ENCODE assay signal across 29 cellular contexts in the genomic region with DNA sequence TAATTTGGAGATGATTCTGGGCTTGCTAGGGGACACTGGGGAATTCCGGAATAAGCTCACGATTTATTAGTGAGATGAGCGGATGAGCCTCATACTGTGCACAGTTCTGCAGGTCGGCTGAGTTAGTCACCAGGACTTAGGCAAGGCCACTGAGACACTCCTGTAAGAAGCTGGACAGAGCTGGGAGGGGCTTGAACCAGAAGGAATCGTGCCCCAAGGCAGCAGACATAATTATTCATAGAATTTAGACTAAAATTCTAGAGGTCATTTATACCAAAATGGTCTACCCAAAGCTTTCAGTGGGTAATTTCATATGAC.
DNase-seq lines count a peak whose midpoint lies in the region; ATAC-seq and TF ChIP-seq lines count a peak whose summit lies in the region.
"Had no signal": no experiment of that assay in that cellular context is flagged by ENCODE, and none has a peak within 500 bp of the region (broad histone marks: within the 10 kb centered on the region; RNA-seq: fewer than 3 reads in every experiment).

No MANE protein-coding gene starts in this region.

- H2AFZ ChIP-seq in MM.1S (ENCODE audit: low read length), result no peak overlapping the region

- no peaks in the 10 kb centered on the region for H3K27me3 ChIP-seq in breast epithelium
- no peaks in the 10 kb centered on the region for H3K27me3 ChIP-seq in MM.1S (replicated peaks; ENCODE audit: insufficient read depth, low read length)
- H3K27me3 ChIP-seq: heart left ventricle, left lung, pancreas, right atrium auricular region had no signal

- H3F3A ChIP-seq in MM.1S (ENCODE audit: insufficient read depth, low read length), result no peaks in the 10 kb centered on the region

- no peak overlapping the region for H3K4me3 Mint-ChIP-seq in MCF 10A (ENCODE audit: unreplicated experiment)
- no peak overlapping the region for H3K4me3 Mint-ChIP-seq in mesothelial cell of epicardium
- H3K4me3 Mint-ChIP-seq in endothelial cell (ENCODE audit: unreplicated experiment), result no peak overlapping the region
- H3K4me3 Mint-ChIP-seq: activated CD4-positive, alpha-beta T cell treated with anti-CD3 and anti-CD28 coated beads, Interleukin-2, amount 10 ng/mL, durations not matched to agents 7 days and 5 days; activated naive CD4-positive, alpha-beta T cell treated with anti-CD3 and anti-CD28 coated beads, Interleukin-2, amount 10 ng/mL, durations not matched to agents 7 days and 5 days; activated T-cell treated with anti-CD3 and anti-CD28 coated beads, Interleukin-2, amount 50 U/mL, for 72 hours; CD4-positive, CD25-positive, alpha-beta regulatory T cell; naive thymus-derived CD8-positive, alpha-beta T cell; T-helper 17 cell had no signal

- POLR2A ChIA-PET in MCF 10A (lab: Yijun Ruan, JAX), result no interaction called here

- BruUV-seq in MCF 10A (replicated peaks; lab: Mats Ljungman, UMichigan), result no TSS peak

- H3K4me3 ChIP-seq in breast epithelium (no peak overlapping the region), choroid plexus epithelial cell (ENCODE audit: low read depth, low read length) (no peak overlapping the region), MM.1S (ENCODE audit: low read length) (no peak overlapping the region)
- H3K4me3 ChIP-seq: heart left ventricle, left lung, pancreas, right atrium auricular region, SK-N-MC, thoracic aorta had no signal

- intact Hi-C loops in MCF 10A (cut with micrococcal nuclease) (no loop called here), breast epithelium (cut with DNase I; ENCODE audit: low total_unique reads) (no loop called here)

- TF ChIP-seq POLR2A in breast epithelium (IDR thresholded peaks at IDR 0.05), result no peak

- H3K4me2 ChIP-seq in MM.1S (ENCODE audit: low read depth, low read length), result no peak overlapping the region

- H3K9me3 ChIP-seq in breast epithelium, result no peaks in the 10 kb centered on the region
- H3K9me3 ChIP-seq in MM.1S (replicated peaks; ENCODE audit: insufficient read depth, low read length), result no peaks in the 10 kb centered on the region
- H3K9me3 ChIP-seq: heart left ventricle, left lung, pancreas, right atrium auricular region, thoracic aorta had no signal

- H3K4me1 Mint-ChIP-seq in MCF 10A (ENCODE audit: insufficient read depth, unreplicated experiment), result peaks cover 19% of the 10 kb centered on the region
- peaks cover 35% of the 10 kb centered on the region for H3K4me1 Mint-ChIP-seq in mesothelial cell of epicardium
- H3K4me1 Mint-ChIP-seq in endothelial cell (ENCODE audit: unreplicated experiment), result peaks cover 15% of the 10 kb centered on the region
- H3K4me1 Mint-ChIP-seq: activated naive CD4-positive, alpha-beta T cell treated with anti-CD3 and anti-CD28 coated beads, Interleukin-2, amount 10 ng/mL, durations not matched to agents 7 days and 5 days had no signal

- TF ChIP-seq CTCF in MCF 10A (IDR thresholded peaks at IDR 0.05; ENCODE audit: unreplicated experiment) (no peak), breast epithelium (IDR thresholded peaks at IDR 0.05) (no peak), choroid plexus epithelial cell (conservative IDR thresholded peaks at IDR 0.05; ENCODE audit: low read depth, low read length) (no peak), mesothelial cell of epicardium (IDR thresholded peaks at IDR 0.05; ENCODE audit: unreplicated experiment) (no peak), MM.1S (IDR thresholded peaks at IDR 0.05; ENCODE audit: low read length) (no peak), endothelial cell (IDR thresholded peaks at IDR 0.05; ENCODE audit: unreplicated experiment) (no peak)

- no peaks in the 10 kb centered on the region for H3K79me2 ChIP-seq in MM.1S (ENCODE audit: low read length)

- H3K4me1 ChIP-seq in breast epithelium, result no peaks in the 10 kb centered on the region
- H3K4me1 ChIP-seq in MM.1S (ENCODE audit: low read length), result no peaks in the 10 kb centered on the region
- H3K4me1 ChIP-seq: left lung, pancreas had no signal

- H3K27ac ChIP-seq in breast epithelium (peak overlapping the region in 1 of 2 donors; percentile 83), MM.1S (ENCODE audit: low read length) (no peak overlapping the region)
- H3K27ac ChIP-seq: 22Rv1, left lung, pancreas, right atrium auricular region, SK-N-MC had no signal

- H4K20me1 ChIP-seq in MM.1S (ENCODE audit: insufficient read depth, low read length), result no peaks in the 10 kb centered on the region

- no peak for ATAC-seq in GM19455 (IDR thresholded peaks at IDR 0.05; ENCODE audit: unreplicated experiment)
- no peak for ATAC-seq in GM18907 (IDR thresholded peaks at IDR 0.05; ENCODE audit: unreplicated experiment)
- ATAC-seq: activated T-cell treated with anti-CD3 and anti-CD28 coated beads, Interleukin-2, amount 50 U/mL, for 72 hours; heart left ventricle; left lung; naive thymus-derived CD8-positive, alpha-beta T cell; pancreas; T-helper 17 cell had no signal

- DNase-seq in MCF 10A (ENCODE audit: unreplicated experiment) (peak; percentile 71), breast epithelium (ENCODE audit: low spot score in 2 of 2) (no peak), choroid plexus epithelial cell (ENCODE audit: low read depth) (peak; percentile 70), mesothelial cell of epicardium (ENCODE audit: low spot score in 2 of 2, unreplicated experiment in 2 of 2) (no peak), MM.1S (no peak), endothelial cell (ENCODE audit: low spot score) (no peak)
- DNase-seq: activated CD4-positive, alpha-beta T cell treated with anti-CD3 and anti-CD28 coated beads, Interleukin-2, amount 10 ng/mL, durations not matched to agents 7 days and 5 days; activated naive CD4-positive, alpha-beta T cell treated with anti-CD3 and anti-CD28 coated beads, Interleukin-2, amount 10 ng/mL, durations not matched to agents 7 days and 5 days; activated T-cell treated with anti-CD3 and anti-CD28 coated beads, Interleukin-2, amount 50 U/mL, for 72 hours; CD4-positive, CD25-positive, alpha-beta regulatory T cell; dermis blood vessel endothelial cell; left lung; midbrain; naive thymus-derived CD8-positive, alpha-beta T cell; NCI-H146; NCI-H2171; NCI-H510A treated with DMSO at 0.1 percent for 48 hours; pancreas; stimulated activated CD4-positive, alpha-beta T cell treated with anti-CD3 and anti-CD28 coated beads, Interleukin-12 subunit alpha, Interleukin-12 subunit beta, amount 100 ng/mL, for 4 hours; stimulated activated CD4-positive, alpha-beta T cell treated with anti-CD3 and anti-CD28 coated beads, Interleukin-4, amount 100 ng/mL, for 4 hours; stimulated activated naive CD4-positive, alpha-beta T cell; T-helper 17 cell had no signal

- H3K9me2 ChIP-seq in MM.1S (replicated peaks; ENCODE audit: insufficient read depth, low read length), result no peaks in the 10 kb centered on the region

- H3K36me3 Mint-ChIP-seq in MCF 10A (ENCODE audit: insufficient read depth, unreplicated experiment), result no peaks in the 10 kb centered on the region
- peaks cover 1% of the 10 kb centered on the region for H3K36me3 Mint-ChIP-seq in mesothelial cell of epicardium
- no peaks in the 10 kb centered on the region for H3K36me3 Mint-ChIP-seq in endothelial cell (ENCODE audit: low read depth, unreplicated experiment)
- H3K36me3 Mint-ChIP-seq: activated naive CD4-positive, alpha-beta T cell treated with anti-CD3 and anti-CD28 coated beads, Interleukin-2, amount 10 ng/mL, durations not matched to agents 7 days and 5 days had no signal

- CTCF ChIA-PET in MCF 10A (lab: Yijun Ruan, JAX), result interaction anchor here (0.6 to 1.0 kb wide), 4 partner anchors 11 to 142 kb away, joined by 3 to 5 read pairs (median 4); no protein-coding TSS in a partner anchor

- H3K36me3 ChIP-seq in breast epithelium, result no peaks in the 10 kb centered on the region
- no peaks in the 10 kb centered on the region for H3K36me3 ChIP-seq in MM.1S (replicated peaks; ENCODE audit: insufficient read depth, low read length)
- H3K36me3 ChIP-seq: heart left ventricle, left lung, pancreas, right atrium auricular region, thoracic aorta had no signal

- H3K27ac Mint-ChIP-seq in MCF 10A (ENCODE audit: low read depth, unreplicated experiment), result no peak overlapping the region
- H3K27ac Mint-ChIP-seq in mesothelial cell of epicardium, result peak overlapping the region; percentile 72
- H3K27ac Mint-ChIP-seq in endothelial cell (ENCODE audit: unreplicated experiment), result no peak overlapping the region
- H3K27ac Mint-ChIP-seq: activated CD4-positive, alpha-beta T cell treated with anti-CD3 and anti-CD28 coated beads, Interleukin-2, amount 10 ng/mL, durations not matched to agents 7 days and 5 days; activated naive CD4-positive, alpha-beta T cell treated with anti-CD3 and anti-CD28 coated beads, Interleukin-2, amount 10 ng/mL, durations not matched to agents 7 days and 5 days; activated T-cell treated with anti-CD3 and anti-CD28 coated beads, Interleukin-2, amount 50 U/mL, for 72 hours; CD4-positive, CD25-positive, alpha-beta regulatory T cell; T-helper 17 cell had no signal

- H3K9ac ChIP-seq in MM.1S (ENCODE audit: low read length), result no peak overlapping the region

- H3K9me3 Mint-ChIP-seq in MCF 10A (ENCODE audit: unreplicated experiment) (no peaks in the 10 kb centered on the region), mesothelial cell of epicardium (peaks cover 2% of the 10 kb centered on the region), endothelial cell (ENCODE audit: unreplicated experiment) (no peaks in the 10 kb centered on the region)
- H3K9me3 Mint-ChIP-seq: activated CD4-positive, alpha-beta T cell treated with anti-CD3 and anti-CD28 coated beads, Interleukin-2, amount 10 ng/mL, durations not matched to agents 7 days and 5 days; activated T-cell treated with anti-CD3 and anti-CD28 coated beads, Interleukin-2, amount 50 U/mL, for 72 hours had no signal

- H3K27me3 Mint-ChIP-seq in MCF 10A (ENCODE audit: insufficient read depth, unreplicated experiment), result no peaks in the 10 kb centered on the region
- H3K27me3 Mint-ChIP-seq in mesothelial cell of epicardium (ENCODE audit: low read depth), result no peaks in the 10 kb centered on the region
- H3K27me3 Mint-ChIP-seq in endothelial cell (ENCODE audit: unreplicated experiment), result peaks cover 5% of the 10 kb centered on the region
- H3K27me3 Mint-ChIP-seq: activated CD4-positive, alpha-beta T cell treated with anti-CD3 and anti-CD28 coated beads, Interleukin-2, amount 10 ng/mL, durations not matched to agents 7 days and 5 days; activated naive CD4-positive, alpha-beta T cell treated with anti-CD3 and anti-CD28 coated beads, Interleukin-2, amount 10 ng/mL, durations not matched to agents 7 days and 5 days; CD4-positive, CD25-positive, alpha-beta regulatory T cell; naive thymus-derived CD8-positive, alpha-beta T cell; T-helper 17 cell had no signal

Comparison
In these comparisons a context has a peak if more than half of its experiments do, and no peak if none do; other contexts are left out.
1. DNase-seq: peak in MCF 10A (single experiment) and choroid plexus epithelial cell (single experiment); none in breast epithelium (0 of 2), mesothelial cell of epicardium (0 of 2), MM.1S (single experiment) and endothelial cell (single experiment).